ENCODE assay signal across 26 cellular contexts in genomic region chr2:23301151-23301550, GRCh38.
"Had no signal": no experiment of that assay in that cellular context is flagged by ENCODE, and none has a peak within 500 bp of the region (broad histone marks: within the 10 kb centered on the region; RNA-seq: fewer than 3 reads in every experiment).

No MANE protein-coding gene starts in this region.

- DNase-seq: activated B cell treated with CpG ODN at 0.5 μM for 24 hours; activated CD4-positive, alpha-beta T cell treated with anti-CD3 and anti-CD28 coated beads for 36 hours; activated CD4-positive, alpha-beta T cell treated with anti-CD3 and anti-CD28 coated beads, Interleukin-2, amount 50 U/mL, for 4 hours; activated CD8-positive, alpha-beta memory T cell treated with anti-CD3 and anti-CD28 coated beads for 24 hours; activated CD8-positive, alpha-beta memory T cell treated with anti-CD3 and anti-CD28 coated beads, Interleukin-2, amount 50 U/mL, for 48 hours; activated naive CD4-positive, alpha-beta T cell; activated naive CD8-positive, alpha-beta T cell treated with anti-CD3 and anti-CD28 coated beads for 36 hours; activated T-cell treated with anti-CD3 and anti-CD28 coated beads, Interleukin-2, amount 50 U/mL, for 4 hours; amniotic stem cell; cerebellar nuclear complex; cortex of kidney; foreskin melanocyte; glutamatergic neuron; left ventricle myocardium superior; mammary epithelial cell; midbrain; pancreas; psoas muscle; stimulated activated CD4-positive, alpha-beta T cell treated with anti-CD3 and anti-CD28 coated beads, Interleukin-4, amount 100 ng/mL, for 24 hours; stimulated activated naive CD8-positive, alpha-beta T cell treated with anti-CD3 and anti-CD28 coated beads, Interleukin-15, Interleukin-2, amounts not matched to agents 100 U/mL and 50 U/mL, for 24 hours; T1000; upper lobe of right lung had no signal

- ATAC-seq: activated CD4-positive, alpha-beta T cell treated with anti-CD3 and anti-CD28 coated beads for 36 hours; activated T-cell treated with anti-CD3 and anti-CD28 coated beads, Interleukin-2, amount 50 U/mL, for 4 hours; left ventricle myocardium superior; natural killer cell treated with Interleukin-12 subunit alpha and Interleukin-12 subunit beta and Interleukin-15 and Interleukin-18, amount 100 ng/mL, for 72 hours; pancreas; psoas muscle; stimulated activated naive CD8-positive, alpha-beta T cell treated with anti-CD3 and anti-CD28 coated beads, Interleukin-15, Interleukin-2, amounts not matched to agents 100 U/mL and 50 U/mL, for 24 hours; upper lobe of right lung had no signal

- H3K27ac ChIP-seq: epithelial cell of prostate, hepatocyte, pancreas, psoas muscle, right atrium auricular region, upper lobe of right lung had no signal

- H3K4me2 ChIP-seq: hepatocyte had no signal

- H3K36me3 ChIP-seq: pancreas, right atrium auricular region, upper lobe of right lung had no signal

- H3K79me2 ChIP-seq: hepatocyte had no signal

- H3K9me3 ChIP-seq: pancreas, psoas muscle, right atrium auricular region, upper lobe of right lung had no signal

- H3K4me3 ChIP-seq: hepatocyte, pancreas, psoas muscle, right atrium auricular region, upper lobe of right lung had no signal

- H3K27me3 ChIP-seq: hepatocyte, right atrium auricular region, upper lobe of right lung had no signal

- H2AFZ ChIP-seq: hepatocyte had no signal

- H3K4me1 ChIP-seq: pancreas, psoas muscle, right atrium auricular region, upper lobe of right lung had no signal
